Comparison of ENCODE assay signal across 8 cellular contexts in the genomic region with DNA sequence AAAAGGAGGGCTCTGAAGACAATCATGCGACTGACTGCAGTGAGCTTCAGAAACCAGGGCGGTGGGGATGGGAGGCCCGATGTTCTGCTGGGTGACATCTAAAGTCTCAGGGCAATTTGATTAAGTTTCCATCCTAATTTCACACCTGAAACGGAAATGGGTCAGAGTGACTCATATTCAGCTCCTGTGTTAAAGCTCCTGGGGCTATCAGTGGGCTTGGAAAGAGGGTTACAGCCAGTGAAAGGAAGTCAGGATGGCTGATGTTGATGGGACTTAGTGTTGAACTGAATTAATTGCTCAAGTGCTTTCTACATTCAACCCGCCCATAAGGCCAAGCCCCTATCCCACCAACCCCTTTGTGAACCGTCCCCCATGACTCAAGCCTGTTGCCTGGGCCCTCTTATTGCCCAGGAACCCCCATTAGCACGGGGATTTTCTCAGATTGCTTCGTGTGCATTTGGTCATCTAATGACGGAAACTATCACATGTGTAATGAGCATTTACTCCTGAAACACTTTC. TPM values are rescaled to one million over a fixed set of nuclear protein-coding genes. Genes with fewer than 3 reads are reported as not detected.
DNase-seq lines count a peak whose midpoint lies in the region; ATAC-seq and TF ChIP-seq lines count a peak whose summit lies in the region.

No MANE protein-coding gene starts in this region.

- POLR2A ChIA-PET in OCI-LY7 (lab: Charles Lee): interaction anchor here (0.6 to 1.4 kb wide), 5 partner anchors 14 to 132 kb away, joined by 3 to 6 read pairs (median 4); no protein-coding TSS in a partner anchor

- peaks cover 59% of the 10 kb centered on the region for H3K4me1 ChIP-seq in OCI-LY7 (ENCODE audit: insufficient read depth, low read length, poor library complexity, severe bottlenecking)
- H3K4me1 ChIP-seq in SJCRH30: no peaks in the 10 kb centered on the region; the same call in 1 of the 2 replicates

- H3K4me3 ChIP-seq in OCI-LY7 (ENCODE audit: low read depth, low read length, poor library complexity, severe bottlenecking): peak overlapping the region; percentile 13
- no peak overlapping the region for H3K4me3 ChIP-seq in SJCRH30

- no TSS peak for BruUV-seq in OCI-LY7 (replicated peaks; lab: Mats Ljungman, UMichigan)

- H3K27ac ChIP-seq in OCI-LY7 (ENCODE audit: low read depth, low read length, poor library complexity, severe bottlenecking) (peak overlapping the region; percentile 30), SJCRH30 (no peak overlapping the region)

- H2AFZ ChIP-seq in OCI-LY7 (ENCODE audit: low read length): no peak overlapping the region

- ATAC-seq in GM18867 (IDR thresholded peaks at IDR 0.05; ENCODE audit: unreplicated experiment) (peak; percentile 80), HG02571 (IDR thresholded peaks at IDR 0.05; ENCODE audit: unreplicated experiment) (peak; percentile 57)

- no peaks in the 10 kb centered on the region for H3K9me2 ChIP-seq in OCI-LY7 (ENCODE audit: insufficient read depth, low read length)

- H3K4me2 ChIP-seq in OCI-LY7 (ENCODE audit: low read length): peak overlapping the region; percentile 53

- H3K36me3 ChIP-seq in OCI-LY7 (ENCODE audit: insufficient read depth, low read length) (peaks cover 11% of the 10 kb centered on the region), SJCRH30 (no peaks in the 10 kb centered on the region)

- H3K27me3 ChIP-seq in SJCRH30: no peaks in the 10 kb centered on the region

- no peaks in the 10 kb centered on the region for H4K20me1 ChIP-seq in OCI-LY7 (ENCODE audit: insufficient read depth, low read length)

- CTCF ChIA-PET in OCI-LY7 (lab: Charles Lee; ENCODE audit: unreplicated experiment): interaction anchor here (0.6 to 1.1 kb wide), 3 partner anchors 20 to 111 kb away, joined by 3 to 4 read pairs (median 3); no protein-coding TSS in a partner anchor

- intact Hi-C loops in OCI-LY7 (cut with micrococcal nuclease; ENCODE audit: unreplicated experiment): loop anchor here (5.0 kb wide), 1 partner anchor 112 kb away; the partner anchor contains the start of gene GFOD1

- H3K9me3 ChIP-seq in OCI-LY7 (ENCODE audit: low read length): no peaks in the 10 kb centered on the region
- H3K9me3 ChIP-seq in SJCRH30 (replicated peaks): no peaks in the 10 kb centered on the region

- no peak for TF ChIP-seq CTCF in OCI-LY7 (conservative IDR thresholded peaks at IDR 0.05; ENCODE audit: low read length)

- no peaks in the 10 kb centered on the region for H3K79me2 ChIP-seq in OCI-LY7 (ENCODE audit: insufficient read depth, low read depth, low read length)

- DNase-seq in OCI-LY7 (ENCODE audit: low spot score) (peak; percentile 72), GM03348 (ENCODE audit: low spot score) (no peak), SJCRH30 (no peak), epidermal melanocyte (ENCODE audit: insufficient read length, low spot score) (no peak), NCI-H1417 (lab: John Stamatoyannopoulos, UW) (no peak)
- DNase-seq in stimulated activated CD4-positive, alpha-beta T cell treated with anti-CD3 and anti-CD28 coated beads, Interleukin-12 subunit alpha, Interleukin-12 subunit beta, amount 100 ng/mL, for 48 hours (ENCODE audit: low read depth in 2 of 3, low spot score in 1 of 3): peak; percentile 24 to 44 (median 34)

RNA-seq across cellular contexts. Expression of gene TBC1D7, which starts 47.1 kb away (rescaled TPM):
- total RNA-seq in OCI-LY7 (2014; rRNA removed; shearing (Covaris generic)): 52.9 and 69.2 TPM in 2 replicates
- 46.2 and 50.5 TPM in 2 replicates for total RNA-seq in OCI-LY7 (2022)
- total RNA-seq in SJCRH30 (2014; rRNA removed; shearing (Covaris generic)): 17.3 and 22.7 TPM in 2 replicates

Comparison
In these comparisons a context has a peak if more than half of its experiments do, and no peak if none do; other contexts are left out.
1. DNase-seq: peak in OCI-LY7 (single experiment) and stimulated activated CD4-positive, alpha-beta T cell treated with anti-CD3 and anti-CD28 coated beads, Interleukin-12 subunit alpha, Interleukin-12 subunit beta, amount 100 ng/mL, for 48 hours (3 of 3); none in GM03348 (single experiment), SJCRH30 (0 of 2), epidermal melanocyte (single experiment) and NCI-H1417 (0 of 3).